In the genomic region with DNA sequence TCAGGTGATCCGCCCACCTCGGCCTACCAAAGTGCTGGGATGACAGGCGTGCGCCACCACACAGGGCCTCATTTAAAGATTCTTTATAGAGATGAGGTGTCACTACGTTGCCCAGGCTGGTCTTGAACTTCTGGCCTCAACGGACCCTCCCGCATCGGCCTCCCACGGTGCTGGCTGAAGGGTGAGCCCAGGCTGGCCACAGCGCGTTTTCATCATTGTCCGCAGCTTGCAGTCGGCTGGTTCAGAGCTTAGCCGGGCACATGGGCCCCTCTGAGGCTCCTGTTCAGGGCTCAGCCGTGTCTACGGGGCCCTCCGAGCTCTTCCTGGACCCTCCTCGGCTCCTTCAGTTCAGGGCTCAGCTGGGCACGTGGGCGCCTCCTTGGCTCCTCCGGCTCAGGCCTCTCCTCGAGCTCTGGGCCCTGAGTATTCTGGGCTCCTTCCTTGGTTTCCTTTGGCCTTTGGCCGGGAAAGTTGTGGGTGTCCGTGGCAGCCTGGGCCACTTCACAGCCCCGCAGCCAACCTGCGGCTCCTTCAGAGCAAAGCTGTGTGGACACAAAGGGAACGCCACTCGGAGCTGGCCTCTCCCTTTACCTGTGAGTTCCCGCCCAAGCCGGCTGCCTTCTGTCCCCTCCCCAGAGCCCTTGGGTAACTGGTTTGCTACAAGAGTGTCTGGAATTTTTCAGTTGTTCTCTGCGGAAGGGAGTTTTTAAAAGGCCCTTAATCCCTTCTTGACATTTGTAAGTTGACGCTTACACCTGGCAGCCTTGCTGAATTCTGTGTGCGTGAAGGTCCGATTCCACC, we compare ENCODE assay signal across 20 cellular contexts. TPM values are rescaled to one million over a fixed set of nuclear protein-coding genes. Genes with fewer than 3 reads are reported as not detected.
A peak's percentile ranks its signal among the peaks of the same experiment; 100 is the strongest.
DNase-seq lines count a peak whose midpoint lies in the region; ATAC-seq and TF ChIP-seq lines count a peak whose summit lies in the region.
"Had no signal": no experiment of that assay in that cellular context is flagged by ENCODE, and none has a peak within 500 bp of the region (broad histone marks: within the 10 kb centered on the region; RNA-seq: fewer than 3 reads in every experiment).

No MANE protein-coding gene starts in this region.

- H3K4me1 Mint-ChIP-seq in GM23338 (no peaks in the 10 kb centered on the region; the same call in 1 of the 3 replicates), osteocyte (ENCODE audit: unreplicated experiment) (peaks cover 2% of the 10 kb centered on the region)

- no peaks in the 10 kb centered on the region for H3K79me2 ChIP-seq in GM23338 (replicated peaks; ENCODE audit: insufficient read depth)

- no peak for TF ChIP-seq CTCF in GM23338 (conservative IDR thresholded peaks at IDR 0.05; ENCODE audit: low read depth in 2 of 2)
- TF ChIP-seq CTCF in epithelial cell of esophagus (IDR thresholded peaks at IDR 0.05; ENCODE audit: insufficient read depth, low read depth, low read length, missing control alignments), result no peak
- no peak for TF ChIP-seq CTCF in osteocyte (IDR thresholded peaks at IDR 0.05)

- H2BK120ac ChIP-seq in neuronal stem cell (ENCODE audit: low read depth, low read length), result peak overlapping the region; percentile 89

- H3K9me2 ChIP-seq in GM23338 (ENCODE audit: insufficient read depth), result no peaks in the 10 kb centered on the region

- H3K27ac Mint-ChIP-seq in GM23338 (no peak overlapping the region; the same call in 1 of the 2 replicates), osteocyte (ENCODE audit: unreplicated experiment) (no peak overlapping the region)
- H3K27ac Mint-ChIP-seq: activated T-cell treated with anti-CD3 and anti-CD28 coated beads, Interleukin-2, amount 50 U/mL, for 24 hours had no signal

- H4K8ac ChIP-seq in neuronal stem cell (ENCODE audit: low read depth, low read length), result no peak overlapping the region

- WGBS in neuronal stem cell (ENCODE audit: extremely low coverage in 2 of 2, insufficient read length in 2 of 2, insufficient replicate concordance in 1 of 2), 2 donors, result no CpG with 5 or more reads among the region's 34 CpGs
- 85 to 88% methylated on average over 34 of the region's 34 CpGs for WGBS in aorta, 2 donors

- intact Hi-C loops in aorta (cut with DNase I), result no loop called here

- H2AK5ac ChIP-seq in neuronal stem cell (ENCODE audit: low read depth, low read length), result peak overlapping the region; percentile 91

- H3K27me3 Mint-ChIP-seq in GM23338 (ENCODE audit: insufficient read depth, low read depth, poor library complexity) (peaks cover 12% of the 10 kb centered on the region), osteocyte (ENCODE audit: unreplicated experiment) (no peaks in the 10 kb centered on the region)

- peaks cover 2% of the 10 kb centered on the region for H3K79me1 ChIP-seq in neuronal stem cell (ENCODE audit: low read depth, low read length)

- no peak overlapping the region for H3K14ac ChIP-seq in neuronal stem cell (ENCODE audit: low read length)

- H2AFZ ChIP-seq in GM23338 (no peak overlapping the region), neuronal stem cell (ENCODE audit: low read length) (no peak overlapping the region)

- H3K9me3 Mint-ChIP-seq in GM23338, result no peaks in the 10 kb centered on the region; the same call in 1 of the 3 replicates
- peaks cover 4% of the 10 kb centered on the region for H3K9me3 Mint-ChIP-seq in osteocyte (ENCODE audit: unreplicated experiment)

- no peak overlapping the region for H2BK12ac ChIP-seq in neuronal stem cell (ENCODE audit: low read length)

- no peak overlapping the region for H3K9ac ChIP-seq in neuronal stem cell (ENCODE audit: low read depth, low read length, poor library complexity)

- ATAC-seq in GM23338 (peak; percentile 29), aorta (ENCODE audit: low FRiP score) (no peak)
- ATAC-seq: body of pancreas, heart left ventricle, K562, mucosa of descending colon had no signal

- DNase-seq in GM23338 (ENCODE audit: low spot score) (no peak), epithelial cell of esophagus (ENCODE audit: low read depth) (peak; percentile 60), neuronal stem cell (ENCODE audit: low spot score) (no peak), aorta (no peak), osteocyte (ENCODE audit: extremely low spot score, unreplicated experiment) (no peak)
- DNase-seq: activated CD4-positive, alpha-beta T cell treated with anti-CD3 and anti-CD28 coated beads, Interleukin-2, amount 50 U/mL, for 4 hours; activated naive CD4-positive, alpha-beta T cell treated with anti-CD3 and anti-CD28 coated beads, Interleukin-2, amount 50 U/mL, for 16 hours; activated T-cell treated with anti-CD3 and anti-CD28 coated beads, Interleukin-2, amount 50 U/mL, for 24 hours; body of pancreas; GDM1; mucosa of descending colon; NCI-H1048; NCI-H2171 treated with DMSO at 0.1 percent for 48 hours; NCI-H82; occipital lobe; substantia nigra had no signal

- H3K4me2 ChIP-seq in GM23338 (no peak overlapping the region), neuronal stem cell (ENCODE audit: insufficient read depth, low read length, poor library complexity, severe bottlenecking) (no peak overlapping the region)

- H3K4ac ChIP-seq in neuronal stem cell (ENCODE audit: low read length), result no peak overlapping the region

- H3K27ac ChIP-seq in GM23338 (ENCODE audit: low read depth), result 0 out of 2 replicates have a peak overlapping the region, but pooled peaks have one; percentile 19
- H3K27ac ChIP-seq in neuronal stem cell (replicated peaks; ENCODE audit: low read length), result no peak overlapping the region
- no peak overlapping the region for H3K27ac ChIP-seq in aorta (ENCODE audit: low read depth in 1 of 2, low read length in 2 of 2)
- H3K27ac ChIP-seq: body of pancreas, heart left ventricle, HL-60, right lobe of liver had no signal

- H3K36me3 ChIP-seq in GM23338 (ENCODE audit: insufficient read depth) (no peaks in the 10 kb centered on the region), neuronal stem cell (replicated peaks in 1 of 2; ENCODE audit: control insufficient read depth in 2 of 2, insufficient read depth in 2 of 2, low read length in 2 of 2) (no peaks in the 10 kb centered on the region), aorta (ENCODE audit: control insufficient read depth in 1 of 2, insufficient read depth in 2 of 2, low read length in 1 of 2) (no peaks in the 10 kb centered on the region)
- H3K36me3 ChIP-seq: heart left ventricle, right lobe of liver had no signal

- peak overlapping the region; percentile 94 for H3K18ac ChIP-seq in neuronal stem cell (ENCODE audit: low read length)

- H3K4me1 ChIP-seq in GM23338 (ENCODE audit: insufficient read depth) (no peaks in the 10 kb centered on the region), neuronal stem cell (ENCODE audit: control insufficient read depth in 2 of 2, insufficient read depth in 1 of 2, low read depth in 1 of 2, low read length in 2 of 2) (peaks cover 11 to 12% of the 10 kb centered on the region in 2 donors), aorta (ENCODE audit: control insufficient read depth in 1 of 2, insufficient read depth in 2 of 2, low read length in 2 of 2) (no peaks in the 10 kb centered on the region)
- H3K4me1 ChIP-seq: body of pancreas, right lobe of liver had no signal

- no peaks in the 10 kb centered on the region for H3K36me3 Mint-ChIP-seq in GM23338 (ENCODE audit: low read depth)
- H3K36me3 Mint-ChIP-seq in osteocyte (ENCODE audit: unreplicated experiment), result no peaks in the 10 kb centered on the region

- no peak overlapping the region for H3K23ac ChIP-seq in neuronal stem cell (ENCODE audit: low read depth, low read length, poor library complexity)

- no peak overlapping the region for H3K4me3 ChIP-seq in GM23338
- no peak overlapping the region for H3K4me3 ChIP-seq in epithelial cell of esophagus (ENCODE audit: low read length)
- no peak overlapping the region for H3K4me3 ChIP-seq in neuronal stem cell (ENCODE audit: low read length in 2 of 2)
- no peak overlapping the region for H3K4me3 ChIP-seq in aorta (ENCODE audit: low read length in 2 of 2)
- H3K4me3 ChIP-seq: body of pancreas, heart left ventricle, K562, mucosa of descending colon, right lobe of liver had no signal

- H2BK5ac ChIP-seq in neuronal stem cell (ENCODE audit: low read length), result no peak overlapping the region

- H3K27me3 ChIP-seq in GM23338 (ENCODE audit: insufficient read depth), result no peaks in the 10 kb centered on the region
- peaks cover 0 to 15% (median 0%) of the 10 kb centered on the region in 3 experiments for H3K27me3 ChIP-seq in neuronal stem cell (ENCODE audit: control insufficient read depth in 3 of 3, insufficient read depth in 3 of 3, low read depth in 1 of 3, low read length in 3 of 3)
- H3K27me3 ChIP-seq in aorta (ENCODE audit: control insufficient read depth in 1 of 2, insufficient read depth in 2 of 2, low read length in 1 of 2), result no peaks in the 10 kb centered on the region
- H3K27me3 ChIP-seq: body of pancreas, right lobe of liver had no signal

- peaks cover 3 to 10% of the 10 kb centered on the region in 2 donors for H3K9me3 ChIP-seq in neuronal stem cell (replicated peaks in 1 of 2; ENCODE audit: control insufficient read depth in 2 of 2, insufficient read depth in 1 of 2, low read depth in 1 of 2, low read length in 2 of 2)
- no peaks in the 10 kb centered on the region for H3K9me3 ChIP-seq in aorta (ENCODE audit: control insufficient read depth, low read length)
- H3K9me3 ChIP-seq: body of pancreas, heart left ventricle, mucosa of descending colon, right lobe of liver had no signal

- H3K4me3 Mint-ChIP-seq in GM23338 (no peak overlapping the region), osteocyte (ENCODE audit: unreplicated experiment) (no peak overlapping the region)
- H3K4me3 Mint-ChIP-seq: activated T-cell treated with anti-CD3 and anti-CD28 coated beads, Interleukin-2, amount 50 U/mL, for 24 hours had no signal

- H4K91ac ChIP-seq in neuronal stem cell (ENCODE audit: low read depth, low read length, poor library complexity), result no peak overlapping the region

- no peaks in the 10 kb centered on the region for H4K20me1 ChIP-seq in GM23338 (replicated peaks; ENCODE audit: insufficient read depth)

- H3F3A ChIP-seq in GM23338 (replicated peaks; ENCODE audit: low read depth), result no peaks in the 10 kb centered on the region

- H2BK15ac ChIP-seq in neuronal stem cell (ENCODE audit: low read length), result peak overlapping the region; percentile 20

RNA-seq across cellular contexts. Expression of gene MSLN, which starts 1.2 kb away (rescaled TPM):
- total RNA-seq in GM23338 (2014; rRNA removed; shearing (Covaris generic)), result 0.10 TPM in 1 of 2 replicates, not detected in the other
- polyA plus RNA-seq in GM23338 (2016; fragmentation: Nextera tagmentation; extraction: Ambion mirVana) (not detected in 2 replicates), aorta (1 to 10 TPM; 1.5 to 2.1 TPM)
- polyA plus RNA-seq in neuronal stem cell (2013, experiment 1 of 2), result 0.33 TPM
- 0.43 TPM for polyA plus RNA-seq in neuronal stem cell (2013, experiment 2 of 2)
- total RNA-seq in aorta (under 1 TPM; 0.33 to 0.52 TPM), osteocyte (0.19 and 0.21 TPM in 2 replicates)
- total RNA-seq: K562, occipital lobe had no signal
- polyA plus RNA-seq: heart left ventricle, K562 had no signal

RNA-seq across cellular contexts. Expression of gene CIAO3, which starts 18.5 kb away (rescaled TPM):
- total RNA-seq in GM23338 (2014; rRNA removed; shearing (Covaris generic)), result 19.2 and 42.3 TPM in 2 replicates
- polyA plus RNA-seq in GM23338 (2016; fragmentation: Nextera tagmentation; extraction: Ambion mirVana) (13.0 and 15.4 TPM in 2 replicates), aorta (10 to 100 TPM; 12.4 to 35.9 TPM)
- 14.9 TPM for polyA plus RNA-seq in neuronal stem cell (2013, experiment 1 of 2)
- 15.0 TPM for polyA plus RNA-seq in neuronal stem cell (2013, experiment 2 of 2)
- total RNA-seq in aorta (10 to 100 TPM; 21.8 to 22.4 TPM), osteocyte (31.4 and 31.5 TPM in 2 replicates)

RNA-seq across cellular contexts. Expression of gene RPUSD1, which starts 28.9 kb away (rescaled TPM):
- 41.9 and 79.5 TPM in 2 replicates for total RNA-seq in GM23338 (2014; rRNA removed; shearing (Covaris generic))
- polyA plus RNA-seq in GM23338 (2016; fragmentation: Nextera tagmentation; extraction: Ambion mirVana), result 19.1 and 20.7 TPM in 2 replicates
- 14.5 TPM for polyA plus RNA-seq in neuronal stem cell (2013, experiment 1 of 2)
- 15.3 TPM for polyA plus RNA-seq in neuronal stem cell (2013, experiment 2 of 2)
- 10 to 100 TPM; 12.1 to 13.5 TPM for total RNA-seq in aorta
- polyA plus RNA-seq in aorta, result 10 to 100 TPM in 1 of 2 donors, 1 to 10 TPM in 1; 6.8 to 20.3 TPM
- total RNA-seq in osteocyte, result 20.8 and 24.3 TPM in 2 replicates

RNA-seq across cellular contexts. Expression of gene CHTF18, which starts 29.1 kb away (rescaled TPM):
- 108 and 129 TPM in 2 replicates for total RNA-seq in GM23338 (2014; rRNA removed; shearing (Covaris generic))
- polyA plus RNA-seq in GM23338 (2016; fragmentation: Nextera tagmentation; extraction: Ambion mirVana), result 61.3 and 69.2 TPM in 2 replicates
- polyA plus RNA-seq in neuronal stem cell (2013, experiment 1 of 2), result 77.3 TPM
- 69.6 TPM for polyA plus RNA-seq in neuronal stem cell (2013, experiment 2 of 2)
- total RNA-seq in aorta, result 10 to 100 TPM in 1 of 2 donors, 1 to 10 TPM in 1; 7.1 to 14.3 TPM
- 10 to 100 TPM in 1 of 2 donors, 1 to 10 TPM in 1; 3.0 to 56.9 TPM for polyA plus RNA-seq in aorta
- 19.3 and 25.4 TPM in 2 replicates for total RNA-seq in osteocyte

RNA-seq across cellular contexts. Expression of gene HAGHL, which starts 32.4 kb away (rescaled TPM):
- total RNA-seq in GM23338 (2014; rRNA removed; shearing (Covaris generic)), result 19.1 and 21.6 TPM in 2 replicates
- polyA plus RNA-seq in GM23338 (2016; fragmentation: Nextera tagmentation; extraction: Ambion mirVana), result 35.3 and 45.2 TPM in 2 replicates
- 5.3 TPM for polyA plus RNA-seq in neuronal stem cell (2013, experiment 1 of 2)
- 4.6 TPM for polyA plus RNA-seq in neuronal stem cell (2013, experiment 2 of 2)
- 1 to 10 TPM; 2.4 to 3.8 TPM for total RNA-seq in aorta
- polyA plus RNA-seq in aorta, result 10 to 100 TPM in 1 of 2 donors, 1 to 10 TPM in 1; 2.8 to 22.5 TPM
- 11.3 and 17.3 TPM in 2 replicates for total RNA-seq in osteocyte
